1 cellular context compared by ENCODE assay signal in genomic region chr6:111132669-111133068, GRCh38. TPM values are rescaled to one million over a fixed set of nuclear protein-coding genes. Genes with fewer than 3 reads are reported as not detected.
"Had no signal": no experiment of that assay in that cellular context is flagged by ENCODE, and none has a peak within 500 bp of the region (broad histone marks: within the 10 kb centered on the region; RNA-seq: fewer than 3 reads in every experiment).

No MANE protein-coding gene starts in this region.

RNA-seq across cellular contexts. Expression of gene SLC16A10, which starts 45.4 kb away (rescaled TPM):
- total RNA-seq: OCI-LY7 had no signal
